8 cellular contexts compared by ENCODE assay signal in the genomic region with DNA sequence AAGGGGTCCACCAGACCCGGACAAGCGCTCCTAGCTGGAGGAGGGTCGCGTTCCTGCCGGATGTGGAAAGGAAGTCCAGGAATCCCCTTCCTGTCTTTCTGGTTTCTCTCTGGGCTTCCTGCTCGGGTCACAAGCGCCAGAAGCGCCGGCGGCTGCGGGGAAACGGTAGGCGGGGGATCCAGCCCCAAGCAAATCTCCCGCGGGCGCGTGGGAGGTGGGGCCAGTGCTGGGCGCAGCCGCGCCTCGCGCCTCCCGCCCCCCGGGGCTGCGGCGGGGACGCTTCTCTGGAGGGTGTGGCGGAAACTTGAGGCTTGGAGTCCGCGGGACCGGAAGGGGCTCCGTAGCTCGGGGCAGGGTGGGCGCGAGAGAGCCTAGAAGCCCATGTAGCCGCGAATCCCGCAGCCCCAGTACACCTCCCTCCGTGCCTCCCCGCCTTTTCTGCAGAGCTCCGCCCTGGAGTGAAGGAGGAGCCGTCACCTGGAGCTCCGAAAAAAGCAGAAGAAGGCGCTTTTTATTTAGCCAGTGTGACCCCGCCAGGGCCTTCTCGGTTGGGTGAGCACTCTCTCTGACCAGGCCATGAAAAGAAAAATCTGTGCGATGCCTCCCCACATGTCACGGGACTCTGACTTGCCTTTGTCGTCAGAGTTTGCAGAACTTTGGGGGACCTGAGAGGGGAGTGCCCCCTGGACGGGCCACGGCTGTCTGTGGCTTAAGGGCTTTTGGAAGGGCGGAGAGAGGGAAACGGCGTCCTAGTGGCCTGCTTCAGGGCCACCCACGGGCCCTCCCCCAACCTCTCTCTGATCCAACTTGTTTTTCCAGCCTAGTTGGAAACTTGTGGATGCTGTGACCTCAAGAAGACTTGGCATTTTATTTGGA. TPM values are rescaled to one million over a fixed set of nuclear protein-coding genes. Genes with fewer than 3 reads are reported as not detected.
A peak's percentile ranks its signal among the peaks of the same experiment; 100 is the strongest.
DNase-seq lines count a peak whose midpoint lies in the region; ATAC-seq and TF ChIP-seq lines count a peak whose summit lies in the region.

No MANE protein-coding gene starts in this region.

- H4K8ac ChIP-seq in IMR-90 (ENCODE audit: low read depth in 2 of 2, low read length in 2 of 2): peak overlapping the region; percentile 58 to 88

- CTCF ChIA-PET in IMR-90 (lab: Yijun Ruan, JAX) (interaction anchor here (0.6 to 1.6 kb wide), 2 partner anchors 60 to 362 kb away, joined by 3 to 6 read pairs; a partner anchor contains a TSS), RWPE1 (lab: Yijun Ruan, JAX) (interaction anchor here (0.6 kb wide), 2 partner anchors 99 to 564 kb away, joined by 3 to 4 read pairs; a partner anchor contains a TSS)

- peak overlapping the region; percentile 86 for H2AK9ac ChIP-seq in IMR-90 (replicated peaks; ENCODE audit: low read depth, low read length, poor library complexity)

- POLR2A ChIA-PET in IMR-90 (lab: Charles Lee; ENCODE audit: unreplicated experiment): interaction anchor here (1.0 kb wide), 1 partner anchor 19 kb away, joined by 3 read pairs; no protein-coding TSS in a partner anchor
- POLR2A ChIA-PET in RWPE1 (lab: Yijun Ruan, JAX; ENCODE audit: low non-redundant PET): interaction anchor here (0.6 kb wide), 1 partner anchor 112 kb away, joined by 3 read pairs; a partner anchor contains a TSS

- peak overlapping the region; percentile 89 for H2AFZ ChIP-seq in IMR-90 (replicated peaks; ENCODE audit: low read length, poor library complexity)

- peak overlapping the region; percentile 97 for H3K23ac ChIP-seq in IMR-90 (ENCODE audit: low read depth, low read length)

- H3K9ac ChIP-seq in IMR-90 (ENCODE audit: low read depth, low read length): peak overlapping the region; percentile 77
- peak overlapping the region; percentile 83 to 85 for H3K9ac ChIP-seq in stomach smooth muscle (ENCODE audit: low read length in 2 of 2)

- H3K9me3 ChIP-seq in IMR-90 (ENCODE audit: control insufficient read depth, insufficient read depth, low read length) (no peaks in the 10 kb centered on the region), stomach smooth muscle (ENCODE audit: control insufficient read depth in 2 of 2, low read length in 2 of 2) (no peaks in the 10 kb centered on the region)

- H3K18ac ChIP-seq in IMR-90 (ENCODE audit: low read depth, low read length): peak overlapping the region; percentile 74

- H3K9me3 Mint-ChIP-seq in neural crest cell: peaks cover 2% of the 10 kb centered on the region

- TF ChIP-seq CTCF in IMR-90 (conservative IDR thresholded peaks at IDR 0.05; ENCODE audit: low read depth, low read length) (no peak), RWPE1 (conservative IDR thresholded peaks at IDR 0.05; ENCODE audit: low read depth) (no peak), fibroblast of villous mesenchyme (IDR thresholded peaks at IDR 0.05; ENCODE audit: insufficient read depth, low read depth, low read length) (no peak), neural crest cell (conservative IDR thresholded peaks at IDR 0.05) (peak; percentile 21)

- H3K36me3 ChIP-seq in IMR-90 (ENCODE audit: control insufficient read depth, insufficient read depth, low read length) (no peaks in the 10 kb centered on the region), stomach smooth muscle (ENCODE audit: control insufficient read depth in 2 of 2, insufficient read depth in 2 of 2, low read length in 2 of 2) (no peaks in the 10 kb centered on the region)

- H3K4me3 ChIP-seq in IMR-90 (ENCODE audit: insufficient read depth, low read depth, low read length) (peak overlapping the region; percentile 60), fibroblast of villous mesenchyme (ENCODE audit: low read depth, low read length) (peak overlapping the region; percentile 79), stomach smooth muscle (ENCODE audit: low read length in 2 of 2) (peak overlapping the region; percentile 87 to 95)

- peak overlapping the region; percentile 88 for H3K4ac ChIP-seq in IMR-90 (ENCODE audit: low read depth, low read length)

- H3K4me3 Mint-ChIP-seq in neural crest cell: peak overlapping the region; percentile 95

- peaks cover 5% of the 10 kb centered on the region for H3K4me1 ChIP-seq in IMR-90 (ENCODE audit: control insufficient read depth, insufficient read depth, low read length)
- H3K4me1 ChIP-seq in stomach smooth muscle (ENCODE audit: control insufficient read depth, insufficient read depth, low read length): no peaks in the 10 kb centered on the region

- peak overlapping the region; percentile 69 for H2BK120ac ChIP-seq in IMR-90 (ENCODE audit: low read depth, low read length)

- dilution Hi-C loops in IMR-90 (cut with HindIII; ENCODE audit: low sequenced_read_pairs, unreplicated experiment): no loop called here

- peaks cover 12% of the 10 kb centered on the region for H3K36me3 Mint-ChIP-seq in neural crest cell (ENCODE audit: low read depth)

- H3K79me1 ChIP-seq in IMR-90 (ENCODE audit: low read depth in 1 of 2, low read length in 2 of 2): peaks cover 3 to 22% of the 10 kb centered on the region in 2 experiments; a peak in 3 of 4 replicates

- no peaks in the 10 kb centered on the region for H4K20me1 ChIP-seq in IMR-90 (ENCODE audit: insufficient read depth, low read length)

- peak overlapping the region; percentile 74 for H4K91ac ChIP-seq in IMR-90 (ENCODE audit: insufficient read depth, low read depth, low read length)

- H2BK20ac ChIP-seq in IMR-90 (ENCODE audit: low read depth, low read length): peak overlapping the region; percentile 61; the same call in 1 of the 2 replicates

- peak overlapping the region; percentile 98 for H3K27ac Mint-ChIP-seq in neural crest cell (ENCODE audit: unreplicated experiment)

- intact Hi-C loops in IMR-90 (cut with micrococcal nuclease): loop anchor here (1.0 to 5.0 kb wide), 2 partner anchors 25 to 316 kb away; no protein-coding TSS in a partner anchor

- H3K9me1 ChIP-seq in IMR-90 (ENCODE audit: insufficient read depth, low read length): no peaks in the 10 kb centered on the region; the same call in 1 of the 2 replicates

- ATAC-seq in GM21576 (IDR thresholded peaks at IDR 0.05; ENCODE audit: unreplicated experiment) (peak; percentile 58), IMR-90 (ENCODE audit: low read depth) (peak; percentile 91)

- no peak for TF ChIP-seq RAD21 in IMR-90 (IDR thresholded peaks at IDR 0.05; ENCODE audit: low read length)

- H3K27me3 ChIP-seq in IMR-90 (ENCODE audit: control insufficient read depth, insufficient read depth, low read length) (no peaks in the 10 kb centered on the region), stomach smooth muscle (ENCODE audit: control insufficient read depth in 1 of 2, insufficient read depth in 2 of 2, low read length in 2 of 2) (no peaks in the 10 kb centered on the region)

- H3K56ac ChIP-seq in IMR-90 (ENCODE audit: extremely low read depth, insufficient read depth, low read length): peak overlapping the region; percentile 94

- H3K27ac ChIP-seq in IMR-90 (ENCODE audit: insufficient read depth, low read length) (peak overlapping the region; percentile 81), RWPE1 (peak overlapping the region; percentile 93), stomach smooth muscle (ENCODE audit: low read length) (peak overlapping the region; percentile 49)

- in situ Hi-C loops in IMR-90 (cut with MboI; ENCODE audit: low sequenced_read_pairs): loop anchor here (25.0 kb wide), 1 partner anchor 311 kb away; no protein-coding TSS in a partner anchor

- peak overlapping the region; percentile 75; the same call in 2 of the 3 replicates for H2BK15ac ChIP-seq in IMR-90 (ENCODE audit: low read depth, low read length)

- peak overlapping the region; percentile 93 for H3K14ac ChIP-seq in IMR-90 (replicated peaks; ENCODE audit: low read depth, low read length)

- H2BK5ac ChIP-seq in IMR-90 (ENCODE audit: low read depth, low read length, poor library complexity, severe bottlenecking): peak overlapping the region; percentile 84

- peak overlapping the region; percentile 66 for H4K5ac ChIP-seq in IMR-90 (ENCODE audit: low read depth, low read length)

- H3K4me2 ChIP-seq in IMR-90 (ENCODE audit: low read depth, low read length): peak overlapping the region; percentile 96

- no peaks in the 10 kb centered on the region for H3K27me3 Mint-ChIP-seq in neural crest cell (ENCODE audit: low read depth)

- DNase-seq in DMS79 (lab: John Stamatoyannopoulos, UW) (peak; percentile 50), IMR-90 (peak; percentile 69), RWPE1 (ENCODE audit: low spot score) (peak; percentile 62), fibroblast of villous mesenchyme (ENCODE audit: low read depth) (peak; percentile 87), neural crest cell (ENCODE audit: low read depth, low spot score) (peak; percentile 58)
- DNase-seq in activated T-helper 9 cell treated with anti-CD3 and anti-CD28 coated beads, Interleukin-2, amount 50 U/mL, for 16 hours (ENCODE audit: low read depth): peak; percentile 87

- peak overlapping the region; percentile 57 for H2AK5ac ChIP-seq in IMR-90 (ENCODE audit: low read depth, low read length)

- WGBS in IMR-90 (ENCODE audit: extremely low coverage in 2 of 2, insufficient read length in 1 of 2), 2 experiments: 0% methylated on average over 14 of the region's 55 CpGs; no CpG with 5 or more reads in 1 of the 2 experiments

- TSS peak; percentile 79 for BruUV-seq in IMR-90 (replicated peaks; lab: Mats Ljungman, UMichigan)

- H3K4me1 Mint-ChIP-seq in neural crest cell: peaks cover 46% of the 10 kb centered on the region

- peak; percentile 28; the same call in 1 of the 2 replicates for TF ChIP-seq POLR2A in IMR-90 (IDR thresholded peaks at IDR 0.05; ENCODE audit: low read depth, low read length)

TF ChIP-seq in IMR-90, 13 proteins besides CTCF, POLR2A, EP300 and RAD21 (continues in another document):
- TF ChIP-seq MXI1 (IDR thresholded peaks at IDR 0.05; ENCODE audit: borderline replicate concordance, low read depth, low read length): peak; percentile 66; the same call in 1 of the 2 replicates
- TF ChIP-seq, protein P1, sequence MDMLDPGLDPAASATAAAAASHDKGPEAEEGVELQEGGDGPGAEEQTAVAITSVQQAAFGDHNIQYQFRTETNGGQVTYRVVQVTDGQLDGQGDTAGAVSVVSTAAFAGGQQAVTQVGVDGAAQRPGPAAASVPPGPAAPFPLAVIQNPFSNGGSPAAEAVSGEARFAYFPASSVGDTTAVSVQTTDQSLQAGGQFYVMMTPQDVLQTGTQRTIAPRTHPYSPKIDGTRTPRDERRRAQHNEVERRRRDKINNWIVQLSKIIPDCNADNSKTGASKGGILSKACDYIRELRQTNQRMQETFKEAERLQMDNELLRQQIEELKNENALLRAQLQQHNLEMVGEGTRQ (IDR thresholded peaks at IDR 0.05; ENCODE audit: low read depth, low read length): peak; percentile 36; the same call in 1 of the 2 replicates

RNA-seq across cellular contexts. Expression of a gene that starts 21.4 kb away (rescaled TPM):
- total RNA-seq in IMR-90 (2012; rRNA removed): 0.72 and 1.1 TPM in 2 replicates
- 0.80 and 1.2 TPM in 2 replicates for polyA plus RNA-seq in IMR-90 (2012; rRNA removed)
- polyA plus RNA-seq in IMR-90 (2012; cell fraction: cytosol; rRNA removed): 0.05 and 0.08 TPM in 2 replicates
- polyA plus RNA-seq in IMR-90 (2012; cell fraction: nucleus; rRNA removed; ENCODE audit: low replicate concordance): 2.3 and 18.8 TPM in 2 replicates
- 3.9 and 4.5 TPM in 2 replicates for total RNA-seq in fibroblast of villous mesenchyme
- total RNA-seq in neural crest cell: 9.5 and 10.6 TPM in 2 replicates

RNA-seq across cellular contexts. Expression of a gene that starts 40.3 kb away (rescaled TPM):
- total RNA-seq in IMR-90 (2012; rRNA removed) (not detected in 2 replicates), fibroblast of villous mesenchyme (not detected in 2 replicates), neural crest cell (not detected in 2 replicates)
- polyA plus RNA-seq in IMR-90 (2012; rRNA removed): not detected in 2 replicates
- polyA plus RNA-seq in IMR-90 (2012; cell fraction: cytosol; rRNA removed): not detected in 2 replicates
- polyA plus RNA-seq in IMR-90 (2012; cell fraction: nucleus; rRNA removed; ENCODE audit: low replicate concordance): not detected in 2 replicates

Comparison
In these comparisons a context has a peak if more than half of its experiments do, and no peak if none do; other contexts are left out.
1. Peak in every context shown above with its lines: DNase-seq, ATAC-seq, H3K4me3 ChIP-seq and H3K27ac ChIP-seq.